ENCODE assay signal across 1 cellular context in the genomic region with DNA sequence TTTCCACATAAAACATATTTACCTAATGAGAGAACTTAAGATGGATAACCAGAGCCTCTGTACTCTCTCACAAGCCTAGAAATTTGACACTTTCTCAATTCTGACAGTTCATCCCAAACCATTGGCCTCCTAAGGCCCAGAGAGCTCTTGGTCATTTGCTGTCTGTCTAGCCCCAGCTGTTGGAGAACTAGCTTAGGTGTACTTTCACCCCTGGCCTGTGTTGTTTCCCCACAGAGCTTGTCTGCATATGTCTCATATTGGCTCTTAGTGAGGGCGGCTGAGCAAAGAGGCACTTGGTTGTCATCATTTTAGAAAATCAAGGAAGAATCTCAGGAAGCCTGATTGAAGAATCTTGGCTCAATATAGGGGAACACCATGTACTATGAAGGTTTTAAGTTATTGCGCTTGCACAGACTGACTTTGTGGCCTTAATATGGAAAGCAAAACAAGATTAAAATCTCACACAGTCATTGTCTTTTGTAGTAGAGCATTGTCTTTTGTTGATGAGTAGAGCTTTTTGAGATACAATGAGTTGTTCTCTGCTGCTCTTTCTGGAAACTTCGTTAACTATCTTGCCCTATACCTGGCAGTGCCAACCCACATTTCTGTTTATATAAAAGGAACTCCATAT.
TF ChIP-seq lines count a peak whose summit lies in the region.

No MANE protein-coding gene starts in this region.

TF ChIP-seq in HCT116, 20 proteins besides CTCF, POLR2A, EP300 and RAD21:
- TF ChIP-seq EGR1 (IDR thresholded peaks at IDR 0.05; ENCODE audit: low read depth) (no peak), POLR2AphosphoS5 (IDR thresholded peaks at IDR 0.05; ENCODE audit: low read depth, low read length) (no peak), SP1 (IDR thresholded peaks at IDR 0.05; ENCODE audit: low read depth) (no peak), SRF (IDR thresholded peaks at IDR 0.05; ENCODE audit: low read depth) (no peak)
